Comparison of ENCODE assay signal across 21 cellular contexts in genomic region chr11:30522825-30523224, GRCh38.
A peak's percentile ranks its signal among the peaks of the same experiment; 100 is the strongest.
DNase-seq lines count a peak whose midpoint lies in the region; ATAC-seq, FAIRE-seq and TF ChIP-seq lines count a peak whose summit lies in the region.
"Had no signal": no experiment of that assay in that cellular context is flagged by ENCODE, and none has a peak within 500 bp of the region (broad histone marks: within the 10 kb centered on the region; RNA-seq: fewer than 3 reads in every experiment).

No MANE protein-coding gene starts in this region.

- no peak overlapping the region for H3K27ac ChIP-seq in GM12878 (ENCODE audit: control insufficient read depth, insufficient read depth)
- H3K27ac ChIP-seq: BLaER1, C4-2B had no signal

- RAD21 ChIA-PET in GM12878 (lab: Charles Lee; ENCODE audit: unreplicated experiment) = no interaction called here

- no peak overlapping the region for H2AFZ ChIP-seq in GM12878 (ENCODE audit: control insufficient read depth, low read depth, low read length)
- H2AFZ ChIP-seq: GM23338 had no signal

- no peak overlapping the region for H3K4me3 ChIP-seq in GM12878
- H3K4me3 ChIP-seq: BLaER1, GM23338 had no signal

- no peaks in the 10 kb centered on the region for H3K36me3 ChIP-seq in GM12878 (ENCODE audit: control insufficient read depth in 2 of 2, insufficient read depth in 2 of 2, low read length in 1 of 2)

- H3K36me3 Mint-ChIP-seq in mesothelial cell of epicardium = peaks cover 11% of the 10 kb centered on the region
- H3K36me3 Mint-ChIP-seq: CD4-positive, CD25-positive, alpha-beta regulatory T cell; CD8-positive, alpha-beta T cell had no signal

- no peak overlapping the region for H3K4me3 Mint-ChIP-seq in mesothelial cell of epicardium
- H3K4me3 Mint-ChIP-seq: B cell; CD4-positive, CD25-positive, alpha-beta regulatory T cell; CD8-positive, alpha-beta T cell; GM23338; H9 had no signal

- no peaks in the 10 kb centered on the region for H3K4me1 ChIP-seq in GM12878 (ENCODE audit: control insufficient read depth, insufficient read depth, low read length)
- H3K4me1 ChIP-seq: BLaER1, Caco-2 had no signal

- ATAC-seq in GM12878 (no peak), HG03571 (IDR thresholded peaks at IDR 0.05; ENCODE audit: unreplicated experiment) (no peak)
- ATAC-seq: CD8-positive, alpha-beta T cell; GM23338; HCT116 had no signal

- H3K9me3 ChIP-seq in GM12878 (replicated peaks; ENCODE audit: control insufficient read depth, insufficient read depth, low read length) = no peaks in the 10 kb centered on the region
- H3K9me3 ChIP-seq: BLaER1, Caco-2 had no signal

- TF ChIP-seq POLR2A in GM12878 (IDR thresholded peaks at IDR 0.05; ENCODE audit: low read depth, low read length) = no peak

- H3K27me3 Mint-ChIP-seq in mesothelial cell of epicardium (ENCODE audit: low read depth) = no peaks in the 10 kb centered on the region
- H3K27me3 Mint-ChIP-seq: CD4-positive, CD25-positive, alpha-beta regulatory T cell had no signal

- peaks cover 46% of the 10 kb centered on the region for H3K4me1 Mint-ChIP-seq in mesothelial cell of epicardium
- H3K4me1 Mint-ChIP-seq: B cell; CD4-positive, CD25-positive, alpha-beta regulatory T cell had no signal

- SMC1A ChIA-PET in GM12878 (lab: Charles Lee; ENCODE audit: uncharacterized antibody, unreplicated experiment) = interaction anchor here (1.0 kb wide), 1 partner anchor 10 kb away, joined by 3 read pairs; no protein-coding TSS in a partner anchor

- no peaks in the 10 kb centered on the region for H3K9me3 Mint-ChIP-seq in mesothelial cell of epicardium
- H3K9me3 Mint-ChIP-seq: CD8-positive, alpha-beta T cell; GM23338 had no signal

- no peak for TF ChIP-seq RAD21 in GM12878 (IDR thresholded peaks at IDR 0.05; ENCODE audit: insufficient read depth, low read depth, low read length)

- H3K27me3 ChIP-seq in GM12878 (replicated peaks in 1 of 2; ENCODE audit: control insufficient read depth in 2 of 2, insufficient read depth in 2 of 2, low read length in 1 of 2) = peaks cover 0 to 2% of the 10 kb centered on the region in 2 experiments; a peak in 3 of 4 replicates
- H3K27me3 ChIP-seq: BLaER1 had no signal

- FAIRE-seq in GM12878 (lab: Jason Lieb, UNC) = no peak
- FAIRE-seq: GM12891, GM18507 had no signal

- no peaks in the 10 kb centered on the region for H3K79me2 ChIP-seq in GM12878 (ENCODE audit: control insufficient read depth, insufficient read depth, low read length)

- no peak for TF ChIP-seq EP300 in GM12878 (IDR thresholded peaks at IDR 0.05; ENCODE audit: borderline replicate concordance in 1 of 2, control insufficient read depth in 1 of 2, low read depth in 2 of 2, low read length in 2 of 2)

- intact Hi-C loops in GM12878 (cut with micrococcal nuclease; ENCODE audit: unreplicated experiment) = no loop called here

- WGBS in GM12878 (ENCODE audit: insufficient coverage, insufficient replicate concordance, low lambda C conversion rate, missing lambda C conversion rate) = 30% methylated on average over 4 of the region's 4 CpGs

- no peak overlapping the region for H3K9ac ChIP-seq in GM12878 (ENCODE audit: control insufficient read depth, insufficient read depth, low read length)
- H3K9ac ChIP-seq: BLaER1 had no signal

- POLR2A ChIA-PET in HEK293T (lab: Yijun Ruan, JAX) = no interaction called here
- POLR2A ChIA-PET in GM12878 (lab: Charles Lee) = no interaction called here

- CTCF ChIA-PET in HEK293T (lab: Yijun Ruan, JAX) = no interaction called here
- CTCF ChIA-PET in GM12878 (lab: Yijun Ruan, JAX) = no interaction called here

- no peak for TF ChIP-seq CTCF in GM12878 (IDR thresholded peaks at IDR 0.05 in 2 of 3, conservative IDR thresholded peaks at IDR 0.05 in 1 of 3; ENCODE audit: control insufficient read depth in 2 of 3, extremely low read depth in 1 of 3, insufficient read depth in 1 of 3, low read depth in 3 of 3, low read length in 3 of 3)
- TF ChIP-seq CTCF in mesothelial cell of epicardium (IDR thresholded peaks at IDR 0.05; ENCODE audit: unreplicated experiment) = no peak

- no peak overlapping the region for H3K4me2 ChIP-seq in GM12878 (ENCODE audit: control insufficient read depth, insufficient read depth)
- H3K4me2 ChIP-seq: BLaER1, GM23338 had no signal

- H3K27ac Mint-ChIP-seq in mesothelial cell of epicardium = peak overlapping the region; percentile 54
- H3K27ac Mint-ChIP-seq: B cell; CD4-positive, CD25-positive, alpha-beta regulatory T cell; CD8-positive, alpha-beta T cell; GM23338; H9 had no signal

- peak; percentile 17 for DNase-seq in HEK293T (ENCODE audit: extremely low spot score)
- DNase-seq in GM12878 (ENCODE audit: low read depth, low spot score) = no peak
- no peak for DNase-seq in mesothelial cell of epicardium (ENCODE audit: low spot score in 2 of 2, unreplicated experiment in 2 of 2)
- DNase-seq in MV-4-11 (lab: John Stamatoyannopoulos, UW) = no peak
- DNase-seq in NCI-H226 = no peak
- DNase-seq: Caco-2; CD4-positive, CD25-positive, alpha-beta regulatory T cell; CD8-positive, alpha-beta T cell; DMS 273 treated with DMSO at 0.1 percent for 48 hours; DMS79; EL; GDM1; H9 had no signal

- in situ Hi-C loops in GM12878 (cut with MboI) = no loop called here

- BruUV-seq in GM12878 (replicated peaks; lab: Mats Ljungman, UMichigan) = no TSS peak

- H4K20me1 ChIP-seq in GM12878 (ENCODE audit: control insufficient read depth, insufficient read depth) = no peaks in the 10 kb centered on the region

TF ChIP-seq in HEK293T, 16 proteins besides CTCF, POLR2A, EP300 and RAD21:
- no peak for TF ChIP-seq HDGF (IDR thresholded peaks at IDR 0.05; ENCODE audit: borderline replicate concordance)
- TF ChIP-seq PKNOX1 (IDR thresholded peaks at IDR 0.05) = peak; percentile 71

TF ChIP-seq in GM12878, 131 proteins besides CTCF, POLR2A, EP300 and RAD21:
- TF ChIP-seq MLLT1 (IDR thresholded peaks at IDR 0.05) = no peak
- 0 out of 2 replicates have a peak, but pooled peaks have one; percentile 30 for TF ChIP-seq NR2F1 (conservative IDR thresholded peaks at IDR 0.05)
TF ChIP-seq in GM12878: peak in this region for 1.
